In the genomic region with DNA sequence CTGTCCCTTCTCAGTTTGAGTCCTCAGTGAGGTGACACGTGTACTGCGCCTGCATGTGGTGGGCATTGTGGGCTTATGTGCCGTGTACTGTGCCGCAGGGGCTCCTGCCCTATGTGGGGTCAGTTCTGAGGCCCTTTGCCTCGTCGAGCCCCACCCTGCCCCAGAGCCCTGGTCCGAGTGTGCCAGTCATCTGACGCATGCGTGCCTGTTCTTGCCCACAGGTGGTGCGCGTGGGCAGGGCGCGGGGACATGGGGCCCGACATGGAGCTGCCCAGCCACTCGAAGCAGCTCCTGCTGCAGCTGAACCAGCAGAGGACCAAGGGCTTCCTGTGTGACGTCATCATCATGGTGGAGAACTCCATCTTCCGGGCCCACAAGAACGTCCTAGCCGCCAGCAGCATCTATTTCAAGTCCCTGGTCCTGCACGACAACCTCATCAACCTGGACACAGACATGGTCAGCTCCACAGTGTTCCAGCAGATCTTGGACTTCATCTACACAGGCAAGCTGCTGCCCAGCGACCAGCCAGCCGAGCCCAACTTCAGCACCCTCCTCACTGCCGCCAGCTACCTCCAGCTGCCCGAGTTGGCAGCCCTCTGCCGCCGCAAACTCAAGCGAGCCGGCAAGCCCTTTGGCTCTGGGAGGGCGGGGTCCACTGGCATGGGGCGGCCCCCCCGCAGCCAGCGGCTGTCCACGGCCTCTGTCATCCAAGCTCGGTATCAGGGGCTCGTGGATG, we compare ENCODE assay signal across 1 cellular context.
TF ChIP-seq lines count a peak whose summit lies in the region.

No MANE protein-coding gene starts in this region.

TF ChIP-seq in SK-N-SH, 30 proteins besides CTCF, POLR2A, EP300 and RAD21:
- TF ChIP-seq USF2 (IDR thresholded peaks at IDR 0.05; ENCODE audit: borderline replicate concordance, low read depth, low read length) (no peak), NRF1 (IDR thresholded peaks at IDR 0.05; ENCODE audit: low read depth, low read length) (no peak), FOXM1 (IDR thresholded peaks at IDR 0.05; ENCODE audit: low read depth) (no peak), IRF3 (IDR thresholded peaks at IDR 0.05; ENCODE audit: low read depth, low read length) (no peak), CHD2 (IDR thresholded peaks at IDR 0.05; ENCODE audit: low read length, partially characterized antibody) (no peak), FOXJ3 (CRISPR knock-in tag; IDR thresholded peaks at IDR 0.05) (no peak), EZH2phosphoT487 (IDR thresholded peaks at IDR 0.05; ENCODE audit: borderline replicate concordance, low read depth) (no peak), POLR2AphosphoS5 (IDR thresholded peaks at IDR 0.05; ENCODE audit: low read depth, low read length) (no peak), GABPA (IDR thresholded peaks at IDR 0.05; ENCODE audit: low read depth) (no peak), JUND (IDR thresholded peaks at IDR 0.05) (no peak), MXI1 (IDR thresholded peaks at IDR 0.05; ENCODE audit: low read depth, low read length) (no peak), RXRA (IDR thresholded peaks at IDR 0.05; ENCODE audit: borderline replicate concordance, low read depth) (no peak), SMC3 (IDR thresholded peaks at IDR 0.05; ENCODE audit: low read depth, low read length) (no peak), RCOR1 (IDR thresholded peaks at IDR 0.05; ENCODE audit: low read length) (no peak), GATA2 (CRISPR knock-in tag; IDR thresholded peaks at IDR 0.05) (no peak), TCF12 (IDR thresholded peaks at IDR 0.05) (no peak)
- TF ChIP-seq, protein P1, sequence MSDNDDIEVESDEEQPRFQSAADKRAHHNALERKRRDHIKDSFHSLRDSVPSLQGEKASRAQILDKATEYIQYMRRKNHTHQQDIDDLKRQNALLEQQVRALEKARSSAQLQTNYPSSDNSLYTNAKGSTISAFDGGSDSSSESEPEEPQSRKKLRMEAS (IDR thresholded peaks at IDR 0.05; ENCODE audit: low read depth) = no peak
- TF ChIP-seq, protein P2, sequence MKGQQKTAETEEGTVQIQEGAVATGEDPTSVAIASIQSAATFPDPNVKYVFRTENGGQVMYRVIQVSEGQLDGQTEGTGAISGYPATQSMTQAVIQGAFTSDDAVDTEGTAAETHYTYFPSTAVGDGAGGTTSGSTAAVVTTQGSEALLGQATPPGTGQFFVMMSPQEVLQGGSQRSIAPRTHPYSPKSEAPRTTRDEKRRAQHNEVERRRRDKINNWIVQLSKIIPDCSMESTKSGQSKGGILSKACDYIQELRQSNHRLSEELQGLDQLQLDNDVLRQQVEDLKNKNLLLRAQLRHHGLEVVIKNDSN (IDR thresholded peaks at IDR 0.05; ENCODE audit: borderline replicate concordance, low read depth) = no peak
- TF ChIP-seq, protein P3, sequence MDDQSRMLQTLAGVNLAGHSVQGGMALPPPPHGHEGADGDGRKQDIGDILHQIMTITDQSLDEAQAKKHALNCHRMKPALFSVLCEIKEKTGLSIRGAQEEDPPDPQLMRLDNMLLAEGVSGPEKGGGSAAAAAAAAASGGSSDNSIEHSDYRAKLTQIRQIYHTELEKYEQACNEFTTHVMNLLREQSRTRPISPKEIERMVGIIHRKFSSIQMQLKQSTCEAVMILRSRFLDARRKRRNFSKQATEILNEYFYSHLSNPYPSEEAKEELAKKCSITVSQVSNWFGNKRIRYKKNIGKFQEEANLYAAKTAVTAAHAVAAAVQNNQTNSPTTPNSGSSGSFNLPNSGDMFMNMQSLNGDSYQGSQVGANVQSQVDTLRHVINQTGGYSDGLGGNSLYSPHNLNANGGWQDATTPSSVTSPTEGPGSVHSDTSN (IDR thresholded peaks at IDR 0.05) = no peak
